10 cellular contexts compared by ENCODE assay signal in genomic region chr1:41936107-41936506, GRCh38. TPM values are rescaled to one million over a fixed set of nuclear protein-coding genes. Genes with fewer than 3 reads are reported as not detected.
DNase-seq lines count a peak whose midpoint lies in the region; ATAC-seq and TF ChIP-seq lines count a peak whose summit lies in the region.
"Had no signal": no experiment of that assay in that cellular context is flagged by ENCODE, and none has a peak within 500 bp of the region (broad histone marks: within the 10 kb centered on the region; RNA-seq: fewer than 3 reads in every experiment).

No MANE protein-coding gene starts in this region.

- no peaks in the 10 kb centered on the region; the same call in 1 of the 2 replicates for H3K36me3 Mint-ChIP-seq in HFFc6 (ENCODE audit: low read depth)

- TF ChIP-seq CTCF in HFFc6 (IDR thresholded peaks at IDR 0.05), result peak; percentile 30; the same call in 1 of the 2 replicates
- peak; percentile 8 for TF ChIP-seq CTCF in choroid plexus epithelial cell (conservative IDR thresholded peaks at IDR 0.05; ENCODE audit: low read depth, low read length)

- H3K27ac Mint-ChIP-seq in HFFc6, result peak overlapping the region; percentile 56

- H3K4me3 Mint-ChIP-seq in HFFc6, result no peak overlapping the region

- ATAC-seq in HG03045 (IDR thresholded peaks at IDR 0.05; ENCODE audit: unreplicated experiment) (no peak), GM18502 (IDR thresholded peaks at IDR 0.05; ENCODE audit: poor library complexity, unreplicated experiment) (no peak)

- H3K27me3 Mint-ChIP-seq in HFFc6 (ENCODE audit: insufficient read depth), result peaks cover 7% of the 10 kb centered on the region

- H3K4me3 ChIP-seq in choroid plexus epithelial cell (ENCODE audit: low read depth, low read length), result no peak overlapping the region
- H3K4me3 ChIP-seq: SJSA1 had no signal

- DNase-seq in COR-L47 (lab: John Stamatoyannopoulos, UW), result peak; percentile 84
- DNase-seq in HFFc6, result peak; percentile 60
- peak; percentile 12 for DNase-seq in NCI-H526 treated with DMSO at 0.1 percent for 48 hours (lab: John Stamatoyannopoulos, UW)
- peak; percentile 38 for DNase-seq in choroid plexus epithelial cell (ENCODE audit: low read depth)
- DNase-seq in medulla oblongata (ENCODE audit: extremely low spot score), result no peak
- no peak for DNase-seq in germinal center (ENCODE audit: low spot score)
- DNase-seq: islet precursor cell had no signal

- peaks cover 16% of the 10 kb centered on the region for H3K4me1 Mint-ChIP-seq in HFFc6 (ENCODE audit: low read depth)

- H3K9me3 Mint-ChIP-seq in HFFc6, result no peaks in the 10 kb centered on the region

RNA-seq across cellular contexts. Expression of gene HIVEP3, which starts 17.4 kb away (rescaled TPM):
- total RNA-seq in HFFc6 (2021; fragmentation: NEBNext Ultra II Directional; extraction: Animal tissue kit (Norgen Biotek cat#: 25700)), result 1 to 10 TPM; 7.0 to 9.7 (median 7.9) TPM

Comparison
In these comparisons a context has a peak if more than half of its experiments do, and no peak if none do; other contexts are left out.
1. DNase-seq: peak in COR-L47 (single experiment), HFFc6 (single experiment), NCI-H526 treated with DMSO at 0.1 percent for 48 hours (single experiment) and choroid plexus epithelial cell (single experiment); none in medulla oblongata (single experiment) and germinal center (single experiment).